Comparison of ENCODE assay signal across 8 cellular contexts in the genomic region with DNA sequence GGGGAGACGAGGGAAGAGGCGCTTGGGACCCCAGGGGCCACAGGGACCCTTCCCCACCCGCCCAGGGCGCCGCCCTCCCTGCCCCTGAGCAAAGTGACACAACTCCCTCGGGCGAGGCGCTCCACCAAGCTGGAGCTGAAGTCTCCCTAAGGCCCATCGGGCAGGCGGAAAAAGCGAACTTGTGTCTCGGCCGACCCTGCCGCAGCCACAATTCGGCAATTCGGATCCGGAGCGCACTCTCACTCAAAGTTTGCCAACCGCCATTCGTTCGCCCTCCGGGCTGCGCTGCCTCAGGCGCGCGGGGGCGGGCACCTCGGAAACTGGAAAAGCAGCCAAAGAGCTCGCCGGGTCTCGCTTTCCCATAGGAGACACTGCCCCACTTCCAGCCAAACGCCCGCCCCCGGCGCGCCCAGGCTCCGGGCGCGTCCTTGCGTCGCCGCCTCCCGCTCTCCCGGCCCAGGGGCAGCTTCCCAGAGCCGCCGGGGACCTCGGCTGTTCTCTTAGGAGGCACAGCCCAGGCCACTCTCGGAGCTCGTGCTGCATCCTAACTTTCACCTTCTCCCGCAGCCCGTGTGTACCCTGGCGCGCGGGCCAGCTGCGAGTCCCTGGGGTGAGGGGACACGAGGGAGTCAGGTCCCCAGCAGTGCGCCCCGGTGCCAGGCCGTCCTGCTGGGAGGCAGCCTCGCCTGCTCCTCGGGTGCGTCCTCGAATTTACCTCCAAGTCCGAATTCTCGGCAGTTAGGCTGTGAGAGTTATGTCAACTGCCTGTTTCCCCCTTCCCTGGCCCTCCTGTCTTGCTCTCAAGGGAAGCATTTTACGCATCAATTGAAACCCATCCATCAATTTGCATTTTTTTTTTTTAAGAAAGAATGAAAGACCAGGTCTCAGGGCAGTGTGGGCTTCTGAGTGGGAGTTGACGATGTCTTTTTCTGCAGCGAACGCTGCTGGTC. TPM values are rescaled to one million over a fixed set of nuclear protein-coding genes. Genes with fewer than 3 reads are reported as not detected.
DNase-seq lines count a peak whose midpoint lies in the region; ATAC-seq lines count a peak whose summit lies in the region.

No MANE protein-coding gene starts in this region.

- H3K9me3 ChIP-seq in KOPT-K1 (ENCODE audit: insufficient read depth, low read length, poor library complexity, severe bottlenecking) (no peaks in the 10 kb centered on the region), endocrine pancreas (ENCODE audit: control insufficient read depth, low read length) (no peaks in the 10 kb centered on the region)

- H3K36me3 Mint-ChIP-seq in T-helper 2 cell treated with Interferon-gamma antibody and Interleukin-4, amounts not matched to agents 5 μg/mL and 100 μg/mL, for 36 hours (ENCODE audit: low read depth), result peaks cover 3% of the 10 kb centered on the region

- H3K9me3 Mint-ChIP-seq in T-helper 2 cell treated with Interferon-gamma antibody and Interleukin-4, amounts not matched to agents 5 μg/mL and 100 μg/mL, for 36 hours, result no peaks in the 10 kb centered on the region

- DNase-seq in NCI-H82 (lab: John Stamatoyannopoulos, UW) (peak; percentile 69), NCI-H82 treated with DMSO at 0.1 percent for 48 hours (lab: John Stamatoyannopoulos, UW; ENCODE audit: unreplicated experiment) (no peak), medulla oblongata (ENCODE audit: extremely low spot score) (peak; percentile 55)
- DNase-seq in T-helper 2 cell treated with Interferon-gamma antibody and Interleukin-4, amounts not matched to agents 5 μg/mL and 100 μg/mL, for 36 hours (ENCODE audit: low spot score), result no peak

- H3K9ac ChIP-seq in endocrine pancreas (ENCODE audit: control insufficient read depth, insufficient read depth, low read length), result peak overlapping the region; percentile 48

- no peak for ATAC-seq in GM18868 (IDR thresholded peaks at IDR 0.05; ENCODE audit: unreplicated experiment)

- H3K27ac Mint-ChIP-seq in T-helper 2 cell treated with Interferon-gamma antibody and Interleukin-4, amounts not matched to agents 5 μg/mL and 100 μg/mL, for 36 hours, result no peak overlapping the region

- peak overlapping the region; percentile 62 for H3K4me3 Mint-ChIP-seq in T-helper 2 cell treated with Interferon-gamma antibody and Interleukin-4, amounts not matched to agents 5 μg/mL and 100 μg/mL, for 36 hours

- peak overlapping the region; percentile 49 for H3K4me3 ChIP-seq in endocrine pancreas (ENCODE audit: control insufficient read depth, insufficient read depth, low read length)

- no peaks in the 10 kb centered on the region for H3K27me3 ChIP-seq in endocrine pancreas (ENCODE audit: control insufficient read depth, insufficient read depth, low read length)

- peaks cover 4% of the 10 kb centered on the region for H3K4me1 ChIP-seq in endocrine pancreas (ENCODE audit: control insufficient read depth, insufficient read depth, low read length)

- H3K36me3 ChIP-seq in KOPT-K1 (ENCODE audit: insufficient read depth, low read length), result no peaks in the 10 kb centered on the region
- H3K36me3 ChIP-seq in endocrine pancreas (ENCODE audit: control insufficient read depth, insufficient read depth, low read length), result no peaks in the 10 kb centered on the region

- peaks cover 46% of the 10 kb centered on the region for H3K27me3 Mint-ChIP-seq in T-helper 2 cell treated with Interferon-gamma antibody and Interleukin-4, amounts not matched to agents 5 μg/mL and 100 μg/mL, for 36 hours (ENCODE audit: low read depth)

- H3K27ac ChIP-seq in KOPT-K1 (ENCODE audit: low read depth, low read length, poor library complexity, severe bottlenecking) (peak overlapping the region; percentile 72), temporal lobe (ENCODE audit: low read depth, low read length) (peak overlapping the region; percentile 56)

- H3K4me1 Mint-ChIP-seq in T-helper 2 cell treated with Interferon-gamma antibody and Interleukin-4, amounts not matched to agents 5 μg/mL and 100 μg/mL, for 36 hours (ENCODE audit: low read depth), result peaks cover 16% of the 10 kb centered on the region

RNA-seq across cellular contexts. Expression of gene KCTD1, which starts 1.4 kb away (rescaled TPM):
- total RNA-seq in temporal lobe, result 20.4 TPM

Comparison
In these comparisons a context has a peak if more than half of its experiments do, and no peak if none do; other contexts are left out.
1. DNase-seq: peak in NCI-H82 (single experiment) and medulla oblongata (single experiment); none in NCI-H82 treated with DMSO at 0.1 percent for 48 hours (single experiment) and T-helper 2 cell treated with Interferon-gamma antibody and Interleukin-4, amounts not matched to agents 5 μg/mL and 100 μg/mL, for 36 hours (single experiment).